Comparison of ENCODE assay signal across 31 cellular contexts in the genomic region with DNA sequence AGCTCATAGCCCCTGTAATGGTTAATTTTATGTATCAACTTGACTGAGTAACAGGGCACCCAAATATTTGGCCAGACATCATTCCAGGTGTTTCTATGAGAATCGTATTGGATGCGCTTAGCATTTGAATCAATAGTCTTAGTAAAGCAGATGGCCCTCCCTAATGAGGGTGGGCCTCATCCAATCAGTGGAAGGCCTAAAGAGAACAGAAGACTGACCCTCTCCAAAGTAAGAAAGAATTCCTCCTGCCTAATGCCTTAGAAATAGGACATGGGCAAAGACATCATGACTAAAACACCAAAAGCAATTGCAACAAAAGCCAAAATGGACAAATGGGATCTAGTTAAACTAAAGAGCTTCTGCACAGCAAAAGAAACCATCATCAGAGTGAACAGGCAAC.
DNase-seq lines count a peak whose midpoint lies in the region; ATAC-seq, FAIRE-seq and TF ChIP-seq lines count a peak whose summit lies in the region.
"Had no signal": no experiment of that assay in that cellular context is flagged by ENCODE, and none has a peak within 500 bp of the region (broad histone marks: within the 10 kb centered on the region; RNA-seq: fewer than 3 reads in every experiment).

No MANE protein-coding gene starts in this region.

- DNase-seq in K562 (ENCODE audit: extremely low read depth in 1 of 4, low spot score in 3 of 4) (no peak), small intestine (no peak)
- DNase-seq: 8988T; ACHN; AML-193; BE2C; C1 segment of cervical spinal cord; Caco-2; Calu3; CD4-positive, alpha-beta memory T cell; CD4-positive, alpha-beta T cell; CD4-positive, CD25-positive, alpha-beta regulatory T cell; CD8-positive, alpha-beta memory T cell; CD8-positive, alpha-beta T cell; COR-L47; DMS 273 treated with DMSO at 0.1 percent for 48 hours; DMS153; DMS53; DMS79; DMS79 treated with DMSO at 0.1 percent for 48 hours; DND-41; EL had no signal

- no peaks in the 10 kb centered on the region for H3K4me1 ChIP-seq in HEK293 (ENCODE audit: control insufficient read depth, insufficient read depth, low read length)
- H3K4me1 ChIP-seq in K562 (replicated peaks in 1 of 2; ENCODE audit: control insufficient read depth in 2 of 2, insufficient read depth in 2 of 2, low read length in 2 of 2): no peaks in the 10 kb centered on the region
- H3K4me1 ChIP-seq in small intestine (ENCODE audit: control insufficient read depth in 2 of 2, insufficient read depth in 1 of 2, low read depth in 1 of 2, low read length in 1 of 2): no peaks in the 10 kb centered on the region
- H3K4me1 ChIP-seq: A549; BE2C; BLaER1 treated with 17β-estradiol and CSF1 and Interleukin-3, amounts not matched to agents 10 nM and 100 nM; Caco-2 had no signal

- TF ChIP-seq POLR2A in K562 (conservative IDR thresholded peaks at IDR 0.05): no peak

- FAIRE-seq in K562 (lab: Jason Lieb, UNC) (no peak), small intestine (lab: Jason Lieb, UNC) (no peak)
- FAIRE-seq: A204.1, A549, D721Med had no signal

- no peak overlapping the region for H2AFZ ChIP-seq in K562 (ENCODE audit: low read depth, low read length)

- TF ChIP-seq CTCF in HEK293 (tag by site-specific recombination; IDR thresholded peaks at IDR 0.05): no peak
- no peak for TF ChIP-seq CTCF in K562 (IDR thresholded peaks at IDR 0.05 in 2 of 3, conservative IDR thresholded peaks at IDR 0.05 in 1 of 3; ENCODE audit: insufficient read depth in 2 of 3, low read depth in 1 of 3, low read length in 3 of 3)

- no peak overlapping the region for H3K27ac ChIP-seq in HEK293 (ENCODE audit: extremely low read depth, low read depth, low read length)
- no peak overlapping the region for H3K27ac ChIP-seq in K562 (ENCODE audit: extremely low read depth, low read depth, low read length)
- H3K27ac ChIP-seq in small intestine (ENCODE audit: low read depth in 1 of 2, low read length in 1 of 2): no peak overlapping the region
- H3K27ac ChIP-seq: 22Rv1; A549; BLaER1; BLaER1 treated with 17β-estradiol and CSF1 and Interleukin-3, amounts not matched to agents 10 nM and 100 nM; C4-2B had no signal

- POLR2A ChIA-PET in HEK293 (lab: Yijun Ruan, JAX): no interaction called here
- POLR2A ChIA-PET in K562 (lab: Yijun Ruan, JAX): no interaction called here

- no peaks in the 10 kb centered on the region for H3K9me1 ChIP-seq in K562 (ENCODE audit: control insufficient read depth, insufficient read depth, low read length)

- H3K79me2 ChIP-seq in K562 (ENCODE audit: control insufficient read depth, insufficient read depth, low read length): no peaks in the 10 kb centered on the region

- H3K4me2 ChIP-seq in K562 (ENCODE audit: insufficient read depth, low read length): no peak overlapping the region
- H3K4me2 ChIP-seq: A549; BLaER1; BLaER1 treated with 17β-estradiol and CSF1 and Interleukin-3, amounts not matched to agents 10 nM and 100 nM had no signal

- no TSS peak for BruUV-seq in K562 (replicated peaks; lab: Mats Ljungman, UMichigan)

- no peak for TF ChIP-seq RAD21 in K562 (CRISPR knock-in tag; conservative IDR thresholded peaks at IDR 0.05 in 1 of 2, IDR thresholded peaks at IDR 0.05 in 1 of 2)

- ATAC-seq in K562 (no peak), HG03378 (IDR thresholded peaks at IDR 0.05; ENCODE audit: unreplicated experiment) (no peak)
- ATAC-seq: A549; CD8-positive, alpha-beta T cell had no signal

- H3K4me3 ChIP-seq in HEK293 (ENCODE audit: low read depth, low read length) (no peak overlapping the region), K562 (no peak overlapping the region), small intestine (ENCODE audit: low read depth in 1 of 2, low read length in 2 of 2) (no peak overlapping the region)
- H3K4me3 ChIP-seq: A549; BLaER1; BLaER1 treated with 17β-estradiol and CSF1 and Interleukin-3, amounts not matched to agents 10 nM and 100 nM had no signal

- no peak for TF ChIP-seq EP300 in K562 (IDR thresholded peaks at IDR 0.05; ENCODE audit: low read length)

- in situ Hi-C loops in K562 (cut with MboI): no loop called here

- no peaks in the 10 kb centered on the region for H3K9me3 ChIP-seq in HEK293 (ENCODE audit: control insufficient read depth, insufficient read depth, low read depth, low read length)
- H3K9me3 ChIP-seq in K562 (replicated peaks; ENCODE audit: control insufficient read depth, insufficient read depth, low read depth, low read length): no peaks in the 10 kb centered on the region
- H3K9me3 ChIP-seq in small intestine (ENCODE audit: control insufficient read depth, low read depth): no peaks in the 10 kb centered on the region
- H3K9me3 ChIP-seq: A549; BE2C; BLaER1; BLaER1 treated with 17β-estradiol and CSF1 and Interleukin-3, amounts not matched to agents 10 nM and 100 nM; Caco-2 had no signal

- H3K27me3 ChIP-seq in K562 (ENCODE audit: control insufficient read depth in 2 of 2, insufficient read depth in 2 of 2, low read length in 2 of 2) (peaks cover 2 to 7% of the 10 kb centered on the region in 2 experiments; a peak in 3 of 5 replicates), small intestine (ENCODE audit: control insufficient read depth in 2 of 2, insufficient read depth in 2 of 2, low read length in 2 of 2) (no peaks in the 10 kb centered on the region)
- H3K27me3 ChIP-seq: BE2C; BLaER1; BLaER1 treated with 17β-estradiol and CSF1 and Interleukin-3, amounts not matched to agents 10 nM and 100 nM had no signal

- no peaks in the 10 kb centered on the region; the same call in 1 of the 2 replicates for H4K20me1 ChIP-seq in K562 (replicated peaks; ENCODE audit: control insufficient read depth, insufficient read depth, low read length)
- H4K20me1 ChIP-seq: BLaER1; BLaER1 treated with 17β-estradiol and CSF1 and Interleukin-3, amounts not matched to agents 10 nM and 100 nM had no signal

- H3K9ac ChIP-seq in K562 (ENCODE audit: insufficient read depth in 1 of 2, low read depth in 2 of 2, low read length in 2 of 2): no peak overlapping the region
- H3K9ac ChIP-seq: BLaER1; BLaER1 treated with 17β-estradiol and CSF1 and Interleukin-3, amounts not matched to agents 10 nM and 100 nM had no signal

- 29% methylated on average over 2 of the region's 2 CpGs for WGBS in K562 (ENCODE audit: insufficient coverage, low coverage, missing lambda C conversion rate)
- 77 to 96% (median 95%) methylated on average over 2 of the region's 2 CpGs for WGBS in small intestine, 3 donors

- H3K36me3 ChIP-seq in HEK293 (ENCODE audit: control insufficient read depth in 2 of 2, insufficient read depth in 1 of 2, low read length in 2 of 2) (no peaks in the 10 kb centered on the region), K562 (ENCODE audit: control insufficient read depth, insufficient read depth, low read length) (no peaks in the 10 kb centered on the region), small intestine (ENCODE audit: control insufficient read depth in 2 of 2, insufficient read depth in 2 of 2, low read length in 2 of 2) (no peaks in the 10 kb centered on the region)
- H3K36me3 ChIP-seq: BE2C; BLaER1; BLaER1 treated with 17β-estradiol and CSF1 and Interleukin-3, amounts not matched to agents 10 nM and 100 nM had no signal

- intact Hi-C loops in K562 (cut with micrococcal nuclease): no loop called here

- CTCF ChIA-PET in HEK293 (lab: Yijun Ruan, JAX): no interaction called here
- CTCF ChIA-PET in K562 (lab: Yijun Ruan, JAX; ENCODE audit: low intra/inter-chr PET ratio): no interaction called here

TF ChIP-seq in HEK293, 187 proteins besides CTCF, POLR2A, EP300 and RAD21:
- TF ChIP-seq ZNF10 (tag by site-specific recombination; IDR thresholded peaks at IDR 0.05) (peak; percentile 76), ZNF366 (tag by site-specific recombination; conservative IDR thresholded peaks at IDR 0.05) (no peak), SALL2 (tag by site-specific recombination; IDR thresholded peaks at IDR 0.05; ENCODE audit: borderline replicate concordance) (no peak), ZNF335 (tag by site-specific recombination; conservative IDR thresholded peaks at IDR 0.05) (no peak)
- TF ChIP-seq, protein P1, sequence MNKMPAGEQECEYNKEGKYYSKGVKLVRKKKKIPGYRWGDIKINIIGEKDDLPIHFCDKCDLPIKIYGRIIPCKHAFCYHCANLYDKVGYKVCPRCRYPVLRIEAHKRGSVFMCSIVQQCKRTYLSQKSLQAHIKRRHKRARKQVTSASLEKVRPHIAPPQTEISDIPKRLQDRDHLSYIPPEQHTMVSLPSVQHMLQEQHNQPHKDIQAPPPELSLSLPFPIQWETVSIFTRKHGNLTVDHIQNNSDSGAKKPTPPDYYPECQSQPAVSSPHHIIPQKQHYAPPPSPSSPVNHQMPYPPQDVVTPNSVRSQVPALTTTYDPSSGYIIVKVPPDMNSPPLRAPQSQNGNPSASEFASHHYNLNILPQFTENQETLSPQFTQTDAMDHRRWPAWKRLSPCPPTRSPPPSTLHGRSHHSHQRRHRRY (tag by site-specific recombination; IDR thresholded peaks at IDR 0.05): no peak
TF ChIP-seq in HEK293: peak in this region for 1.

TF ChIP-seq in K562, 482 proteins besides CTCF, POLR2A, EP300 and RAD21:
- TF ChIP-seq DPF2 (IDR thresholded peaks at IDR 0.05) (no peak), ARID2 (IDR thresholded peaks at IDR 0.05) (no peak), ZNF134 (CRISPR knock-in tag; conservative IDR thresholded peaks at IDR 0.05) (peak; percentile 86), PML (IDR thresholded peaks at IDR 0.05; ENCODE audit: low read length) (no peak), NELFE (IDR thresholded peaks at IDR 0.05; ENCODE audit: insufficient read depth, insufficient read length) (no peak), ZNF589 (CRISPR knock-in tag; IDR thresholded peaks at IDR 0.05; ENCODE audit: low read depth) (no peak), ZNF3 (CRISPR knock-in tag; IDR thresholded peaks at IDR 0.05) (no peak)
